9 cellular contexts compared by ENCODE assay signal in genomic region chr17:48816438-48816773, GRCh38. TPM values are rescaled to one million over a fixed set of nuclear protein-coding genes. Genes with fewer than 3 reads are reported as not detected.
DNase-seq lines count a peak whose midpoint lies in the region; TF ChIP-seq lines count a peak whose summit lies in the region.
"Had no signal": no experiment of that assay in that cellular context is flagged by ENCODE, and none has a peak within 500 bp of the region (broad histone marks: within the 10 kb centered on the region; RNA-seq: fewer than 3 reads in every experiment).

No MANE protein-coding gene starts in this region.

- H3K4me3 ChIP-seq in BLaER1 treated with 17β-estradiol and CSF1 and Interleukin-3, amounts not matched to agents 10 nM and 100 nM, result peak overlapping the region; percentile 47 to 70 (median 60)
- H3K4me3 ChIP-seq in Jurkat, Clone E6-1 (ENCODE audit: low read length), result peak overlapping the region; percentile 59
- H3K4me3 ChIP-seq in choroid plexus epithelial cell (ENCODE audit: low read depth, low read length), result peak overlapping the region; percentile 52

- H3K4me1 ChIP-seq in BLaER1 treated with 17β-estradiol and CSF1 and Interleukin-3, amounts not matched to agents 10 nM and 100 nM, result peaks cover 16 to 33% (median 22%) of the 10 kb centered on the region in 10 experiments; a peak in 19 of 20 replicates

- no peaks in the 10 kb centered on the region for H3K9me3 ChIP-seq in BLaER1 treated with 17β-estradiol and CSF1 and Interleukin-3, amounts not matched to agents 10 nM and 100 nM (replicated peaks in 1 of 11)

- peaks cover 78% of the 10 kb centered on the region for H3K27me3 Mint-ChIP-seq in nephron (ENCODE audit: low read depth)

- H3K4me1 Mint-ChIP-seq in nephron, result peaks cover 15% of the 10 kb centered on the region

- no peak for DNase-seq in Jurkat, Clone E6-1 (ENCODE audit: low read depth, low spot score)
- DNase-seq in choroid plexus epithelial cell (ENCODE audit: low read depth), result no peak
- DNase-seq in stimulated activated CD4-positive, alpha-beta T cell treated with anti-CD3 and anti-CD28 coated beads, Interleukin-2, amount 100 ng/mL, for 24 hours, result no peak
- no peak for DNase-seq in mucosa of gallbladder (ENCODE audit: low spot score)
- no peak for DNase-seq in T-helper 9 cell
- DNase-seq in activated CD8-positive, alpha-beta memory T cell treated with anti-CD3 and anti-CD28 coated beads for 24 hours, result no peak

- H4K20me1 ChIP-seq in BLaER1 treated with 17β-estradiol and CSF1 and Interleukin-3, amounts not matched to agents 10 nM and 100 nM, result peaks cover 0 to 6% (median 0%) of the 10 kb centered on the region in 11 experiments; a peak in 1 of 22 replicates

- H3K27me3 ChIP-seq in BLaER1 treated with 17β-estradiol and CSF1 and Interleukin-3, amounts not matched to agents 10 nM and 100 nM, result peaks cover 0 to 59% (median 12%) of the 10 kb centered on the region in 11 experiments; a peak in 12 of 22 replicates

- peak overlapping the region; percentile 64 to 75 (median 66) for H3K4me3 Mint-ChIP-seq in nephron

- peak overlapping the region in 7 of 11 experiments; percentile 27 to 73 (median 41); a peak in 5 of 22 replicates for H3K9ac ChIP-seq in BLaER1 treated with 17β-estradiol and CSF1 and Interleukin-3, amounts not matched to agents 10 nM and 100 nM

- H3K27ac Mint-ChIP-seq in nephron, result no peak overlapping the region

- H3K36me3 Mint-ChIP-seq in nephron (ENCODE audit: low read depth), result no peaks in the 10 kb centered on the region

- TF ChIP-seq CTCF in choroid plexus epithelial cell (conservative IDR thresholded peaks at IDR 0.05; ENCODE audit: low read depth, low read length) (no peak), nephron (IDR thresholded peaks at IDR 0.05; ENCODE audit: unreplicated experiment in 3 of 3) (no peak)

- no peaks in the 10 kb centered on the region for H3K36me3 ChIP-seq in BLaER1 treated with 17β-estradiol and CSF1 and Interleukin-3, amounts not matched to agents 10 nM and 100 nM

- H3K9me3 Mint-ChIP-seq in nephron, result no peaks in the 10 kb centered on the region

- peak overlapping the region; percentile 83 to 99 (median 96) for H3K4me2 ChIP-seq in BLaER1 treated with 17β-estradiol and CSF1 and Interleukin-3, amounts not matched to agents 10 nM and 100 nM

- H3K27ac ChIP-seq in BLaER1 treated with 17β-estradiol and CSF1 and Interleukin-3, amounts not matched to agents 10 nM and 100 nM, result no peak overlapping the region; a peak in 1 of 22 replicates

RNA-seq across cellular contexts. Expression of gene TTLL6, which starts 0.6 kb away (rescaled TPM):
- polyA plus RNA-seq in Jurkat, Clone E6-1 (2012; ENCODE audit: insufficient read depth, insufficient read length), result 0.86 TPM
- total RNA-seq in mucosa of gallbladder, result 5.1 TPM
- total RNA-seq: bronchial epithelial cell had no signal

RNA-seq across cellular contexts. Expression of gene CALCOCO2, which starts 14.4 kb away (rescaled TPM):
- 133 TPM for polyA plus RNA-seq in Jurkat, Clone E6-1 (2012; ENCODE audit: insufficient read depth, insufficient read length)
- total RNA-seq in mucosa of gallbladder, result 163 TPM
